In the genomic region with DNA sequence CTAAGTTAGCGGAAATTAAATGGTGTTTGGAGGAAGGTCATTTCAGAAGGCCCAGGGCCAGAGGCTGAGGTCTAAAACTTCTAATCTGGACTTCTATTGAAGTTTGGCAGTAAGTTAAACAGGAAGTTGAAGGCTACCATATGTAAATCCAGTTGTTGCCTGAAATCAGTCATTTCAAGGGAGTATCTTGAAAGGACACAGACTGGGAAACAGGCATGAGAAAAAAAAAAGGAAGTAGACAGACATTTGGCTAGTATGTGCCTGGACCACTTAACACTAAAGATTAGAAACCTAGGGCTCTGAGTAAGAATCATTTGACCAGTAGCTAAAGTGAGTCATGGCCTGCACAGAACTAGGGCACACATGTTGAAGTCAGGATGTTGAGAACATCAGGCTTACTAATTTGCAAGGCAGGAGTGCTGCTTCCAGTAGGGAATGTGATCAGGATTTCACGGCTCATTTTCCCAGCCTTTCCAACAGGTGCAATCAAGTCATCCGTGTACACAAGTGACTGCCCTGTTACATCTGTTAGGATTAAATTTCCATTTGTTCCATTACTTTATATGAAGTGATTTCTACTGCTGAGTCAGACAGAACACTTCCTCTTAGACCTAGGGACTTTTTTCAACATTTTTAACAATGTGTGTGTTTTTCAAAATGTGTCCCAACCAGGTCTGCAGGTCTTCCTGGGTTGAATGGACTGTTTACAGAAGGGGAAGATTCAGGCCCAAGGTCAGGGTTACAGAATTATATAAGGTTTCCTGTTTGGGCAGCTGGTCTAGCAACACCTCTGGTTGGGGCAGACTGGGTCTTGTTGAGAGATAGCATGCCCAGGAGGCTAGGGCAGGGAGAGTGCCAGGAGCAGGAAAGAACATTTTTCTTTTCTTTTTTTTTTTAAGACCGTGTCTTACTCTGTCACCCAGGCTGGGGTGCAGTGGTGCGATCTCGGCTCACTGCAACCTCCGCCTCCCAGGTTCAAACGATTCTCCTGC, we compare ENCODE assay signal across 8 cellular contexts.
A peak's percentile ranks its signal among the peaks of the same experiment; 100 is the strongest.
DNase-seq lines count a peak whose midpoint lies in the region; ATAC-seq, FAIRE-seq and TF ChIP-seq lines count a peak whose summit lies in the region.

No MANE protein-coding gene starts in this region.

- DNase-seq in GM03348 (ENCODE audit: low spot score) (peak; percentile 54), KBM-7 (peak; percentile 84), SJSA1 (ENCODE audit: low read depth in 1 of 2, low spot score in 2 of 2) (peak; percentile 60 to 70), bronchial epithelial cell (ENCODE audit: low read depth) (peak; percentile 99), kidney (no peak), frontal cortex (ENCODE audit: low spot score in 2 of 2) (no peak)
- no peak for DNase-seq in stimulated activated naive B cell treated with anti-CD40 and anti-IgM and Interleukin-4, amounts not matched to agents 10 μg/mL and 1 μg/mL and 100 μg/mL, for 72 hours

- FAIRE-seq in bronchial epithelial cell (lab: Jason Lieb, UNC) (no peak), kidney (lab: Jason Lieb, UNC) (no peak), frontal cortex (lab: Jason Lieb, UNC) (no peak)

- H3K4me3 ChIP-seq in SJSA1, result no peak overlapping the region
- H3K4me3 ChIP-seq in bronchial epithelial cell (ENCODE audit: low read depth, low read length), result peak overlapping the region; percentile 51
- H3K4me3 ChIP-seq in kidney (ENCODE audit: low read length in 2 of 2), result peak overlapping the region; percentile 69 to 75

- peak; percentile 50 for ATAC-seq in GM21737 (IDR thresholded peaks at IDR 0.05; ENCODE audit: unreplicated experiment)
- peak; percentile 71 to 75 for ATAC-seq in stimulated activated naive B cell treated with anti-CD40 and anti-IgM and Interleukin-4, amounts not matched to agents 10 μg/mL and 1 μg/mL and 100 μg/mL, for 72 hours (replicated peaks)

- no peak for TF ChIP-seq CTCF in bronchial epithelial cell (IDR thresholded peaks at IDR 0.05; ENCODE audit: insufficient read depth, low read length, severe bottlenecking)
- no peak for TF ChIP-seq CTCF in kidney (IDR thresholded peaks at IDR 0.05; ENCODE audit: borderline replicate concordance, extremely low read depth, insufficient read depth)

- peaks cover 42% of the 10 kb centered on the region for H3K4me1 ChIP-seq in SJSA1 (replicated peaks)
- H3K4me1 ChIP-seq in kidney (ENCODE audit: control insufficient read depth in 1 of 2, insufficient read depth in 1 of 2, low read depth in 1 of 2, low read length in 2 of 2), result peaks cover 36% of the 10 kb centered on the region in 2 donors

- no peaks in the 10 kb centered on the region for H3K36me3 Mint-ChIP-seq in stimulated activated naive B cell treated with anti-CD40 and anti-IgM and Interleukin-4, amounts not matched to agents 10 μg/mL and 1 μg/mL and 100 μg/mL, for 72 hours

- peak overlapping the region; percentile 72 to 83 for H3K4me3 Mint-ChIP-seq in stimulated activated naive B cell treated with anti-CD40 and anti-IgM and Interleukin-4, amounts not matched to agents 10 μg/mL and 1 μg/mL and 100 μg/mL, for 72 hours

- no peaks in the 10 kb centered on the region for H3K9me3 Mint-ChIP-seq in stimulated activated naive B cell treated with anti-CD40 and anti-IgM and Interleukin-4, amounts not matched to agents 10 μg/mL and 1 μg/mL and 100 μg/mL, for 72 hours

- H3K9me3 ChIP-seq in SJSA1 (replicated peaks), result no peaks in the 10 kb centered on the region
- no peaks in the 10 kb centered on the region for H3K9me3 ChIP-seq in kidney (ENCODE audit: control insufficient read depth in 1 of 2, low read length in 2 of 2)

- intact Hi-C loops in kidney (cut with DNase I), result loop anchor here (10.0 kb wide), 1 partner anchor 141 kb away; the partner anchor contains the start of gene TGIF1

- peaks cover 42 to 58% of the 10 kb centered on the region in 2 donors for H3K4me1 Mint-ChIP-seq in stimulated activated naive B cell treated with anti-CD40 and anti-IgM and Interleukin-4, amounts not matched to agents 10 μg/mL and 1 μg/mL and 100 μg/mL, for 72 hours

- no peaks in the 10 kb centered on the region for H3K27me3 Mint-ChIP-seq in stimulated activated naive B cell treated with anti-CD40 and anti-IgM and Interleukin-4, amounts not matched to agents 10 μg/mL and 1 μg/mL and 100 μg/mL, for 72 hours

- H3K27ac ChIP-seq in SJSA1, result peak overlapping the region; percentile 91
- H3K27ac ChIP-seq in kidney (ENCODE audit: low read depth in 2 of 2, low read length in 2 of 2), result peak overlapping the region; percentile 96 to 97

- H3K27me3 ChIP-seq in SJSA1 (replicated peaks) (no peaks in the 10 kb centered on the region), bronchial epithelial cell (ENCODE audit: control insufficient read depth, insufficient read depth, low read length) (no peaks in the 10 kb centered on the region)

- in situ Hi-C loops in KBM-7 (cut with MboI; ENCODE audit: low pct_unique_long_range_greater_than_20kb, low sequenced_read_pairs), result no loop called here

- peak overlapping the region; percentile 82 to 94 for H3K9ac ChIP-seq in kidney (ENCODE audit: low read length in 2 of 2)

- H3K27ac Mint-ChIP-seq in stimulated activated naive B cell treated with anti-CD40 and anti-IgM and Interleukin-4, amounts not matched to agents 10 μg/mL and 1 μg/mL and 100 μg/mL, for 72 hours, result peak overlapping the region; percentile 94

- no peaks in the 10 kb centered on the region for H3K36me3 ChIP-seq in SJSA1
- peaks cover 3% of the 10 kb centered on the region for H3K36me3 ChIP-seq in bronchial epithelial cell (ENCODE audit: control insufficient read depth, insufficient read depth, low read length)
- no peaks in the 10 kb centered on the region for H3K36me3 ChIP-seq in kidney (ENCODE audit: control insufficient read depth in 1 of 2, insufficient read depth in 2 of 2, low read length in 2 of 2)

Comparison
In these comparisons a context has a peak if more than half of its experiments do, and no peak if none do; other contexts are left out.
1. DNase-seq: peak in GM03348 (single experiment), KBM-7 (single experiment), SJSA1 (2 of 2) and bronchial epithelial cell (single experiment); none in kidney (single experiment), stimulated activated naive B cell treated with anti-CD40 and anti-IgM and Interleukin-4, amounts not matched to agents 10 μg/mL and 1 μg/mL and 100 μg/mL, for 72 hours (single experiment) and frontal cortex (0 of 2).